8 cellular contexts compared by ENCODE assay signal in the genomic region with DNA sequence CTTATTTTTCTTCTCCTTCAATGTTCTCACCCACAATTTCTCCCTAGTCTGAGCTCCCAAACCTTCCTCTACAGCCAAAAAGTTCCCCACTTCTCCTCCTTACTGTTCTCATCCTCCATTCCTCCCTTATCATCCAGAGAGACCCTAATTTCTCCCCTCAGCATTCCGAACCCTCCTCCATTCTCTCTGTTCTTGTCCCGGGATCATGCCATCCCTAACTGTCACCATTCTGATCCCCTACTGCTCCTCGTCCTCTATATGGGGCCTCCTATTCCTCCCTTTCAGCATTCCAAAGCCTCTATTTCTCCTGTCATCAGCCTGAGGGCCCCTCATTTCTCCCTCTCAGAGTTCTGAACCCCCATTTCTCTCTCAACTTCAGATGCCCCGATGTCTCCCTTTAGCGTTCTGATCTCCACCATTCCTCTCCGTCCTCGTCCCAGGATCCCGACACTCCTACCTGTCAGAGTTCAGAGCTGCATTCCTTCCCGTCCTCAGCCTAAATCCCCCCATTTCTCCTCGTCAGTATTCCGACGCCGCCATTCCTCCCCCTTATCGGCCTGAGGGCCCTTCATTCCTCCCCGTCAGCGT. TPM values are rescaled to one million over a fixed set of nuclear protein-coding genes. Genes with fewer than 3 reads are reported as not detected.
DNase-seq lines count a peak whose midpoint lies in the region; ATAC-seq, FAIRE-seq and TF ChIP-seq lines count a peak whose summit lies in the region.

No MANE protein-coding gene starts in this region.

- no peak for ATAC-seq in activated naive CD4-positive, alpha-beta T cell treated with anti-CD3 and anti-CD28 coated beads, Interleukin-2, amount 50 U/mL, for 72 hours
- ATAC-seq in stimulated activated naive CD8-positive, alpha-beta T cell treated with anti-CD3 and anti-CD28 coated beads, Interleukin-15, amount 100 ng/mL, for 72 hours: no peak
- ATAC-seq in GM18907 (IDR thresholded peaks at IDR 0.05; ENCODE audit: unreplicated experiment): no peak

- FAIRE-seq in H54 (lab: Jason Lieb, UNC): no peak

- H3K4me3 Mint-ChIP-seq in stimulated activated naive CD8-positive, alpha-beta T cell treated with anti-CD3 and anti-CD28 coated beads, Interleukin-15, amount 100 ng/mL, for 72 hours: peak overlapping the region; percentile 94 to 99

- H3K36me3 Mint-ChIP-seq in activated naive CD4-positive, alpha-beta T cell treated with anti-CD3 and anti-CD28 coated beads, Interleukin-2, amount 50 U/mL, for 72 hours: peaks cover 43 to 54% of the 10 kb centered on the region in 2 donors

- H3K9me3 ChIP-seq in iPS-18c (ENCODE audit: control insufficient read depth, insufficient read depth, low read length): no peaks in the 10 kb centered on the region

- no peaks in the 10 kb centered on the region for H3K27me3 Mint-ChIP-seq in stimulated activated naive CD8-positive, alpha-beta T cell treated with anti-CD3 and anti-CD28 coated beads, Interleukin-15, amount 100 ng/mL, for 72 hours

- H3K9me3 Mint-ChIP-seq in activated naive CD4-positive, alpha-beta T cell treated with anti-CD3 and anti-CD28 coated beads, Interleukin-2, amount 50 U/mL, for 72 hours: no peaks in the 10 kb centered on the region
- no peaks in the 10 kb centered on the region for H3K9me3 Mint-ChIP-seq in stimulated activated naive CD8-positive, alpha-beta T cell treated with anti-CD3 and anti-CD28 coated beads, Interleukin-15, amount 100 ng/mL, for 72 hours

- peaks cover 52% of the 10 kb centered on the region for H3K4me1 Mint-ChIP-seq in stimulated activated naive CD8-positive, alpha-beta T cell treated with anti-CD3 and anti-CD28 coated beads, Interleukin-15, amount 100 ng/mL, for 72 hours

- no peak for TF ChIP-seq POLR2A in H54 (IDR thresholded peaks at IDR 0.05; ENCODE audit: low read depth, low read length)

- H3K27ac Mint-ChIP-seq in activated naive CD4-positive, alpha-beta T cell treated with anti-CD3 and anti-CD28 coated beads, Interleukin-2, amount 50 U/mL, for 72 hours: peak overlapping the region; percentile 95 to 97
- H3K27ac Mint-ChIP-seq in stimulated activated naive CD8-positive, alpha-beta T cell treated with anti-CD3 and anti-CD28 coated beads, Interleukin-15, amount 100 ng/mL, for 72 hours: peak overlapping the region; percentile 94 to 98

- peak; percentile 3 for DNase-seq in HT-29 (ENCODE audit: low spot score)
- no peak for DNase-seq in activated naive CD4-positive, alpha-beta T cell treated with anti-CD3 and anti-CD28 coated beads, Interleukin-2, amount 50 U/mL, for 72 hours (ENCODE audit: low spot score in 2 of 2)
- DNase-seq in stimulated activated naive CD8-positive, alpha-beta T cell treated with anti-CD3 and anti-CD28 coated beads, Interleukin-15, amount 100 ng/mL, for 72 hours: no peak
- no peak for DNase-seq in NCI-H748 treated with DMSO at 0.1 percent for 48 hours (lab: John Stamatoyannopoulos, UW)
- DNase-seq in H54 (ENCODE audit: insufficient read length, low spot score): no peak
- DNase-seq in epidermal melanocyte (ENCODE audit: insufficient read length, low spot score): no peak

- H3K4me3 ChIP-seq in iPS-18c (ENCODE audit: insufficient read depth, low read depth, low read length): peak overlapping the region; percentile 99

RNA-seq across cellular contexts. Expression of a gene that starts 0.5 kb away (rescaled TPM):
- 47.4 and 50.5 TPM in 2 replicates for total RNA-seq in HT-29 (2014; rRNA removed; shearing (Covaris generic))
- total RNA-seq in activated naive CD4-positive, alpha-beta T cell treated with anti-CD3 and anti-CD28 coated beads, Interleukin-2, amount 50 U/mL, for 72 hours: 100 to 1,000 TPM in 1 of 2 donors, 10 to 100 TPM in 1; 79.7 to 123 TPM

RNA-seq across cellular contexts. Expression of a gene that starts 6.7 kb away (rescaled TPM):
- 26.3 and 43.3 TPM in 2 replicates for total RNA-seq in HT-29 (2014; rRNA removed; shearing (Covaris generic))
- 100 to 1,000 TPM in 1 of 2 donors, 10 to 100 TPM in 1; 88.9 to 177 TPM for total RNA-seq in activated naive CD4-positive, alpha-beta T cell treated with anti-CD3 and anti-CD28 coated beads, Interleukin-2, amount 50 U/mL, for 72 hours

RNA-seq across cellular contexts. Expression of a gene that starts 14.5 kb away (rescaled TPM):
- not detected in 2 replicates for total RNA-seq in HT-29 (2014; rRNA removed; shearing (Covaris generic))
- total RNA-seq in activated naive CD4-positive, alpha-beta T cell treated with anti-CD3 and anti-CD28 coated beads, Interleukin-2, amount 50 U/mL, for 72 hours: 1 to 10 TPM in 1 of 2 donors, under 1 TPM in 1; 0.82 to 2.2 TPM
